Comparison of ENCODE assay signal across 8 cellular contexts in genomic region chr12:63584421-63584820, GRCh38.
DNase-seq lines count a peak whose midpoint lies in the region; ATAC-seq and TF ChIP-seq lines count a peak whose summit lies in the region.
"Not testable (repeated sequence)": the region's sequence is repeated elsewhere in the genome, so short reads cannot be mapped to it uniquely, and the experiment has no call there.

No MANE protein-coding gene starts in this region.

- TF ChIP-seq CTCF in brain microvascular endothelial cell (IDR thresholded peaks at IDR 0.05; ENCODE audit: low read depth, low read length, missing control alignments); fibroblast of mammary gland (conservative IDR thresholded peaks at IDR 0.05; ENCODE audit: control insufficient read depth, insufficient read depth, low read depth, low read length); hepatocyte (IDR thresholded peaks at IDR 0.05; ENCODE audit: poor library complexity): not testable (repeated sequence)

- not testable (repeated sequence) for H2BK12ac ChIP-seq in trophoblast cell (ENCODE audit: low read length)

- not testable (repeated sequence) for H3K9me3 ChIP-seq in hepatocyte (ENCODE audit: low read depth); trophoblast cell (ENCODE audit: insufficient read depth, low read depth, low read length)

- ATAC-seq in SK-N-SH treated with all-trans-retinoic acid at 6 μM for 48 hours = 0 out of 3 replicates have a peak, but pooled peaks have one; percentile 22

- not testable (repeated sequence) for H3K27me3 ChIP-seq in brain microvascular endothelial cell (replicated peaks); hepatocyte; trophoblast cell (ENCODE audit: insufficient read depth, low read length)

- H3K36me3 ChIP-seq in brain microvascular endothelial cell (replicated peaks); hepatocyte (replicated peaks; ENCODE audit: insufficient read depth, low read depth); trophoblast cell (ENCODE audit: control insufficient read depth in 1 of 2, insufficient read depth in 2 of 2, low read length in 2 of 2): not testable (repeated sequence)

- not testable (repeated sequence) for H3K9ac ChIP-seq in trophoblast cell (ENCODE audit: low read length)

- not testable (repeated sequence) for H3K4me1 ChIP-seq in hepatocyte (ENCODE audit: insufficient read depth); trophoblast cell (ENCODE audit: control insufficient read depth in 1 of 2, insufficient read depth in 2 of 2, low read length in 2 of 2)

- not testable (repeated sequence) for H3K27ac ChIP-seq in brain microvascular endothelial cell; hepatocyte; trophoblast cell (ENCODE audit: low read depth, low read length)

- not testable (repeated sequence) for H3K4me2 ChIP-seq in hepatocyte; trophoblast cell (ENCODE audit: low read length)

- H3K4ac ChIP-seq in trophoblast cell (ENCODE audit: low read depth, low read length) = not testable (repeated sequence)

- not testable (repeated sequence) for H3K18ac ChIP-seq in trophoblast cell (ENCODE audit: low read length)

- WGBS in hepatocyte (ENCODE audit: low lambda C conversion rate, missing lambda C conversion rate) = 71% methylated on average over 3 of the region's 3 CpGs
- no CpG with 5 or more reads among the region's 3 CpGs for WGBS in trophoblast cell (ENCODE audit: extremely low coverage, insufficient coverage, insufficient read length)

- not testable (repeated sequence) for H3K79me2 ChIP-seq in hepatocyte; trophoblast cell (ENCODE audit: control insufficient read depth, insufficient read depth, low read length, poor library complexity)

- not testable (repeated sequence) for H4K8ac ChIP-seq in trophoblast cell (ENCODE audit: low read depth, low read length)

- in situ Hi-C loops in Caki2 (cut with HindIII; ENCODE audit: low pct_unique_long_range_greater_than_20kb, low sequenced_read_pairs); brain microvascular endothelial cell (cut with HindIII; ENCODE audit: low pct_ligation_motif_present, low sequenced_read_pairs): not testable (repeated sequence)

- not testable (repeated sequence) for H2BK120ac ChIP-seq in trophoblast cell (ENCODE audit: insufficient read depth, low read length, poor library complexity)

- not testable (repeated sequence) for H4K91ac ChIP-seq in trophoblast cell (ENCODE audit: low read depth, low read length)

- not testable (repeated sequence) for H4K20me1 ChIP-seq in hepatocyte (ENCODE audit: insufficient read depth, poor library complexity, severe bottlenecking)

- DNase-seq in Caki2 (ENCODE audit: low read depth) (peak; percentile 8), H4 (ENCODE audit: low spot score) (peak; percentile 29), NCI-H226 (peak; percentile 85), brain microvascular endothelial cell (peak; percentile 76), fibroblast of mammary gland (ENCODE audit: low read depth) (peak; percentile 7), hepatocyte (ENCODE audit: low spot score) (peak; percentile 45), trophoblast cell (peak; percentile 65 to 85)

- not testable (repeated sequence) for H3K4me3 ChIP-seq in brain microvascular endothelial cell (ENCODE audit: low read depth, low read length); fibroblast of mammary gland (ENCODE audit: control insufficient read depth, low read depth, low read length); hepatocyte; trophoblast cell (ENCODE audit: low read depth, low read length)

- H2AFZ ChIP-seq in hepatocyte; trophoblast cell (ENCODE audit: insufficient read depth, low read length, poor library complexity): not testable (repeated sequence)

- not testable (repeated sequence) for H2AK5ac ChIP-seq in trophoblast cell (ENCODE audit: low read length)

- not testable (repeated sequence) for H4K12ac ChIP-seq in trophoblast cell (ENCODE audit: low read depth, low read length)

- H3K14ac ChIP-seq in trophoblast cell (ENCODE audit: low read length) = not testable (repeated sequence)

- not testable (repeated sequence) for H3K79me1 ChIP-seq in trophoblast cell (ENCODE audit: low read length)

- not testable (repeated sequence) for H3K9me2 ChIP-seq in hepatocyte (replicated peaks; ENCODE audit: insufficient read depth)

- not testable (repeated sequence) for H3K23ac ChIP-seq in trophoblast cell (ENCODE audit: low read length)

- H2BK5ac ChIP-seq in trophoblast cell (ENCODE audit: low read depth, low read length, poor library complexity) = not testable (repeated sequence)

Comparison
In these comparisons a context has a peak if more than half of its experiments do, and no peak if none do; other contexts are left out.
1. DNase-seq: peak in every context shown above with its lines; median percentile 85 in NCI-H226; 76 in brain microvascular endothelial cell; 75 in trophoblast cell; 45 in hepatocyte; 29 in H4; 8 in Caki2; 7 in fibroblast of mammary gland.